In genomic region chr11:102794382-102794781, GRCh38 we compare ENCODE assay signal across 8 cellular contexts. TPM values are rescaled to one million over a fixed set of nuclear protein-coding genes. Genes with fewer than 3 reads are reported as not detected.
A peak's percentile ranks its signal among the peaks of the same experiment; 100 is the strongest.
DNase-seq lines count a peak whose midpoint lies in the region; ATAC-seq and TF ChIP-seq lines count a peak whose summit lies in the region.

No MANE protein-coding gene starts in this region.

- H3K4me1 ChIP-seq in vagina: no peaks in the 10 kb centered on the region

- intact Hi-C loops in vagina (cut with DNase I): no loop called here

- no peaks in the 10 kb centered on the region for H3K9me3 Mint-ChIP-seq in stimulated activated naive B cell treated with anti-CD40 and anti-IgM and Interleukin-4, amounts not matched to agents 10 μg/mL and 1 μg/mL and 100 μg/mL, for 72 hours

- no peak overlapping the region for H3K4me3 Mint-ChIP-seq in stimulated activated naive B cell treated with anti-CD40 and anti-IgM and Interleukin-4, amounts not matched to agents 10 μg/mL and 1 μg/mL and 100 μg/mL, for 72 hours

- H3K9me3 ChIP-seq in vagina: no peaks in the 10 kb centered on the region

- peak; percentile 98 for ATAC-seq in GM21786 (IDR thresholded peaks at IDR 0.05; ENCODE audit: unreplicated experiment)
- ATAC-seq in stimulated activated naive B cell treated with anti-CD40 and anti-IgM and Interleukin-4, amounts not matched to agents 10 μg/mL and 1 μg/mL and 100 μg/mL, for 72 hours (replicated peaks): peak; percentile 87 to 95

- H3K27ac Mint-ChIP-seq in stimulated activated naive B cell treated with anti-CD40 and anti-IgM and Interleukin-4, amounts not matched to agents 10 μg/mL and 1 μg/mL and 100 μg/mL, for 72 hours: no peak overlapping the region

- H3K4me3 ChIP-seq in cardiac fibroblast (replicated peaks in 1 of 2; ENCODE audit: low read depth in 2 of 2, low read length in 2 of 2): no peak overlapping the region
- no peak overlapping the region for H3K4me3 ChIP-seq in vagina

- peaks cover 2 to 4% of the 10 kb centered on the region in 2 donors for H3K27me3 Mint-ChIP-seq in stimulated activated naive B cell treated with anti-CD40 and anti-IgM and Interleukin-4, amounts not matched to agents 10 μg/mL and 1 μg/mL and 100 μg/mL, for 72 hours

- H3K27ac ChIP-seq in vagina: no peak overlapping the region

- TF ChIP-seq POLR2A in vagina (IDR thresholded peaks at IDR 0.05): no peak

- H3K36me3 Mint-ChIP-seq in stimulated activated naive B cell treated with anti-CD40 and anti-IgM and Interleukin-4, amounts not matched to agents 10 μg/mL and 1 μg/mL and 100 μg/mL, for 72 hours: no peaks in the 10 kb centered on the region

- TF ChIP-seq CTCF in cardiac fibroblast (IDR thresholded peaks at IDR 0.05; ENCODE audit: low read depth, low read length) (peak; percentile 61), vagina (IDR thresholded peaks at IDR 0.05) (no peak)

- H3K27me3 ChIP-seq in vagina: no peaks in the 10 kb centered on the region

- peak; percentile 20 for DNase-seq in stimulated activated CD4-positive, alpha-beta T cell treated with anti-CD3 and anti-CD28 coated beads, Interleukin-15, amount 100 ng/mL, for 24 hours
- no peak for DNase-seq in stimulated activated CD4-positive, alpha-beta T cell treated with anti-CD3 and anti-CD28 coated beads, Interleukin-4, amount 100 ng/mL, for 4 hours
- DNase-seq in LHCN-M2 (ENCODE audit: low read depth): peak; percentile 28
- peak in 1 of 2 donors; percentile 63 for DNase-seq in cardiac fibroblast (ENCODE audit: low read depth in 2 of 2)
- DNase-seq in stimulated activated naive B cell treated with anti-CD40 and anti-IgM and Interleukin-4, amounts not matched to agents 10 μg/mL and 1 μg/mL and 100 μg/mL, for 72 hours: peak; percentile 28
- no peak for DNase-seq in vagina (ENCODE audit: extremely low spot score in 2 of 2)
- DNase-seq in activated naive CD4-positive, alpha-beta T cell treated with Interleukin-2 at 50 U/mL for 16 hours: no peak

- peaks cover 0 to 6% of the 10 kb centered on the region in 2 donors for H3K4me1 Mint-ChIP-seq in stimulated activated naive B cell treated with anti-CD40 and anti-IgM and Interleukin-4, amounts not matched to agents 10 μg/mL and 1 μg/mL and 100 μg/mL, for 72 hours

- no peaks in the 10 kb centered on the region for H3K36me3 ChIP-seq in vagina

RNA-seq across cellular contexts. Expression of gene MMP1, which starts 3.6 kb away (rescaled TPM):
- total RNA-seq in LHCN-M2 (2014; rRNA removed) (0.17 TPM in 1 of 2 replicates, not detected in the other), vagina (not detected)
- 0.02 TPM for polyA plus RNA-seq in LHCN-M2 (2012)

RNA-seq across cellular contexts. Expression of gene MMP10, which starts 14.0 kb away (rescaled TPM):
- total RNA-seq in LHCN-M2 (2014; rRNA removed): not detected in 2 replicates
- polyA plus RNA-seq in LHCN-M2 (2012): not detected
- total RNA-seq in vagina: not detected

RNA-seq across cellular contexts. Expression of gene MMP3, which starts 49.0 kb away (rescaled TPM):
- 5.1 and 9.0 TPM in 2 replicates for total RNA-seq in LHCN-M2 (2014; rRNA removed)
- polyA plus RNA-seq in LHCN-M2 (2012): 0.18 TPM
- not detected for total RNA-seq in vagina

Comparison
In these comparisons a context has a peak if more than half of its experiments do, and no peak if none do; other contexts are left out.
1. DNase-seq: peak in stimulated activated CD4-positive, alpha-beta T cell treated with anti-CD3 and anti-CD28 coated beads, Interleukin-15, amount 100 ng/mL, for 24 hours (single experiment), LHCN-M2 (single experiment) and stimulated activated naive B cell treated with anti-CD40 and anti-IgM and Interleukin-4, amounts not matched to agents 10 μg/mL and 1 μg/mL and 100 μg/mL, for 72 hours (single experiment); none in stimulated activated CD4-positive, alpha-beta T cell treated with anti-CD3 and anti-CD28 coated beads, Interleukin-4, amount 100 ng/mL, for 4 hours (0 of 2), vagina (0 of 2) and activated naive CD4-positive, alpha-beta T cell treated with Interleukin-2 at 50 U/mL for 16 hours (single experiment).